Comparison of ENCODE assay signal across 7 cellular contexts in genomic region chr6:44549516-44549915, GRCh38.
"Had no signal": no experiment of that assay in that cellular context is flagged by ENCODE, and none has a peak within 500 bp of the region (broad histone marks: within the 10 kb centered on the region; RNA-seq: fewer than 3 reads in every experiment).

No MANE protein-coding gene starts in this region.

- H3K4me3 ChIP-seq: K562 had no signal

- DNase-seq: IMR-90, KBM-7, KG1 had no signal

- H3K9ac ChIP-seq: KMS-11 had no signal

- H3K4me2 ChIP-seq: KMS-11 had no signal

- H3K27ac ChIP-seq: HL-60, KMS-11 had no signal

- ATAC-seq: HepG2, K562 had no signal
